ENCODE assay signal across 23 cellular contexts in genomic region chr3:101362408-101362807, GRCh38. TPM values are rescaled to one million over a fixed set of nuclear protein-coding genes. Genes with fewer than 3 reads are reported as not detected.
DNase-seq lines count a peak whose midpoint lies in the region; ATAC-seq, FAIRE-seq and TF ChIP-seq lines count a peak whose summit lies in the region.
"Had no signal": no experiment of that assay in that cellular context is flagged by ENCODE, and none has a peak within 500 bp of the region (broad histone marks: within the 10 kb centered on the region; RNA-seq: fewer than 3 reads in every experiment).

No MANE protein-coding gene starts in this region.

- TSS peak; percentile 48 for BruUV-seq in GM12878 (replicated peaks; lab: Mats Ljungman, UMichigan)

- H3K36me3 Mint-ChIP-seq in activated CD4-positive, alpha-beta T cell treated with anti-CD3 and anti-CD28 coated beads for 36 hours (ENCODE audit: low read depth), result peaks cover 19% of the 10 kb centered on the region
- peaks cover 28% of the 10 kb centered on the region for H3K36me3 Mint-ChIP-seq in endodermal cell (ENCODE audit: low read depth)

- no peak for FAIRE-seq in GM12878 (lab: Jason Lieb, UNC)
- FAIRE-seq: A549, GM12892, GM19239 had no signal

- intact Hi-C loops in GM12878 (cut with micrococcal nuclease; ENCODE audit: unreplicated experiment), result no loop called here
- intact Hi-C loops in activated CD4-positive, alpha-beta T cell treated with anti-CD3 and anti-CD28 coated beads for 36 hours (cut with DNase I, micrococcal nuclease), result no loop called here

- H3K4me3 Mint-ChIP-seq in activated CD4-positive, alpha-beta T cell treated with anti-CD3 and anti-CD28 coated beads for 36 hours, result no peak overlapping the region
- H3K4me3 Mint-ChIP-seq in endodermal cell, result no peak overlapping the region
- H3K4me3 Mint-ChIP-seq: CD4-positive, alpha-beta memory T cell; GM23338; H9 had no signal

- H3K9ac ChIP-seq in GM12878 (ENCODE audit: control insufficient read depth, insufficient read depth, low read length), result no peak overlapping the region
- no peak overlapping the region for H3K9ac ChIP-seq in endodermal cell (ENCODE audit: extremely low read depth, low read length, poor library complexity, severe bottlenecking)

- no peak overlapping the region for H3K27ac Mint-ChIP-seq in activated CD4-positive, alpha-beta T cell treated with anti-CD3 and anti-CD28 coated beads for 36 hours
- H3K27ac Mint-ChIP-seq in endodermal cell, result no peak overlapping the region
- H3K27ac Mint-ChIP-seq: GM23338, H9 had no signal

- WGBS in GM12878 (ENCODE audit: insufficient coverage, insufficient replicate concordance, low lambda C conversion rate, missing lambda C conversion rate), result 100% methylated on average over 2 of the region's 2 CpGs
- WGBS in endodermal cell (ENCODE audit: insufficient coverage in 1 of 2, insufficient read length in 1 of 2), 2 experiments, result 97% methylated on average over 2 of the region's 2 CpGs; no CpG with 5 or more reads in 1 of the 2 experiments

- TF ChIP-seq CTCF in HEK293 (tag by site-specific recombination; IDR thresholded peaks at IDR 0.05) (no peak), GM12878 (IDR thresholded peaks at IDR 0.05 in 2 of 3, conservative IDR thresholded peaks at IDR 0.05 in 1 of 3; ENCODE audit: control insufficient read depth in 2 of 3, extremely low read depth in 1 of 3, insufficient read depth in 1 of 3, low read depth in 3 of 3, low read length in 3 of 3) (no peak), GM13977 (IDR thresholded peaks at IDR 0.05; ENCODE audit: extremely low read depth, insufficient read depth, missing control alignments) (no peak), endodermal cell (conservative IDR thresholded peaks at IDR 0.05) (no peak)

- no peaks in the 10 kb centered on the region for H3K9me3 ChIP-seq in HEK293 (ENCODE audit: control insufficient read depth, insufficient read depth, low read depth, low read length)
- H3K9me3 ChIP-seq in GM12878 (replicated peaks; ENCODE audit: control insufficient read depth, insufficient read depth, low read length), result peaks cover 3% of the 10 kb centered on the region; the same call in 2 of the 3 replicates
- H3K9me3 ChIP-seq in endodermal cell (ENCODE audit: control insufficient read depth, low read length), result peaks cover 15% of the 10 kb centered on the region

- no peak for TF ChIP-seq EP300 in GM12878 (IDR thresholded peaks at IDR 0.05; ENCODE audit: borderline replicate concordance in 1 of 2, control insufficient read depth in 1 of 2, low read depth in 2 of 2, low read length in 2 of 2)

- CTCF ChIA-PET in HEK293 (lab: Yijun Ruan, JAX) (no interaction called here), GM12878 (lab: Yijun Ruan, JAX) (no interaction called here)
- CTCF ChIA-PET in activated CD4-positive, alpha-beta T cell treated with anti-CD3 and anti-CD28 coated beads for 36 hours (lab: Charles Lee), result no interaction called here

- ATAC-seq in GM12878, result no peak
- no peak for ATAC-seq in activated CD4-positive, alpha-beta T cell treated with anti-CD3 and anti-CD28 coated beads for 36 hours
- ATAC-seq: A549, GM23338 had no signal

- H3K4me1 ChIP-seq in HEK293 (ENCODE audit: control insufficient read depth, insufficient read depth, low read length) (no peaks in the 10 kb centered on the region), GM12878 (ENCODE audit: control insufficient read depth, insufficient read depth, low read length) (no peaks in the 10 kb centered on the region), endodermal cell (ENCODE audit: control insufficient read depth, insufficient read depth, low read length) (no peaks in the 10 kb centered on the region)
- H3K4me1 ChIP-seq: A549 had no signal

- no peak overlapping the region for H2AFZ ChIP-seq in GM12878 (ENCODE audit: control insufficient read depth, low read depth, low read length)
- H2AFZ ChIP-seq: GM23338 had no signal

- TF ChIP-seq POLR2A in GM12878 (IDR thresholded peaks at IDR 0.05; ENCODE audit: low read depth, low read length), result no peak

- SMC1A ChIA-PET in GM12878 (lab: Charles Lee; ENCODE audit: uncharacterized antibody, unreplicated experiment), result no interaction called here

- POLR2A ChIA-PET in HEK293 (lab: Yijun Ruan, JAX), result no interaction called here
- POLR2A ChIA-PET in GM12878 (lab: Charles Lee), result no interaction called here
- POLR2A ChIA-PET in activated CD4-positive, alpha-beta T cell treated with anti-CD3 and anti-CD28 coated beads for 36 hours (lab: Charles Lee), result no interaction called here

- H3K27me3 ChIP-seq in GM12878 (replicated peaks in 1 of 2; ENCODE audit: control insufficient read depth in 2 of 2, insufficient read depth in 2 of 2, low read length in 1 of 2) (no peaks in the 10 kb centered on the region), endodermal cell (ENCODE audit: control insufficient read depth, insufficient read depth, low read length, poor library complexity, severe bottlenecking) (no peaks in the 10 kb centered on the region)

- H4K20me1 ChIP-seq in GM12878 (ENCODE audit: control insufficient read depth, insufficient read depth), result no peaks in the 10 kb centered on the region

- no peaks in the 10 kb centered on the region for H3K79me2 ChIP-seq in GM12878 (ENCODE audit: control insufficient read depth, insufficient read depth, low read length)

- H3K9me3 Mint-ChIP-seq in activated CD4-positive, alpha-beta T cell treated with anti-CD3 and anti-CD28 coated beads for 36 hours (ENCODE audit: low read depth), result peaks cover 6% of the 10 kb centered on the region
- H3K9me3 Mint-ChIP-seq in endodermal cell, result no peaks in the 10 kb centered on the region
- H3K9me3 Mint-ChIP-seq: CD4-positive, alpha-beta memory T cell; H9 had no signal

- H3K36me3 ChIP-seq in HEK293 (ENCODE audit: control insufficient read depth in 2 of 2, insufficient read depth in 1 of 2, low read length in 2 of 2) (peaks cover 0 to 9% of the 10 kb centered on the region in 2 experiments; a peak in 1 of 3 replicates), GM12878 (ENCODE audit: control insufficient read depth in 2 of 2, insufficient read depth in 2 of 2, low read length in 1 of 2) (no peaks in the 10 kb centered on the region), endodermal cell (ENCODE audit: control insufficient read depth, insufficient read depth, low read length) (peaks cover 14% of the 10 kb centered on the region)

- peak; percentile 72 for DNase-seq in NCI-H82 (lab: John Stamatoyannopoulos, UW)
- no peak for DNase-seq in GM12878 (ENCODE audit: low read depth, low spot score)
- DNase-seq in GM13977 (ENCODE audit: low spot score), result no peak
- no peak for DNase-seq in activated CD4-positive, alpha-beta T cell treated with anti-CD3 and anti-CD28 coated beads for 36 hours
- no peak for DNase-seq in endodermal cell
- DNase-seq: 8988T; ACHN; AML-193; C1 segment of cervical spinal cord; Calu3; CD4-positive, alpha-beta memory T cell; COR-L47; DMS53; DMS79 treated with DMSO at 0.1 percent for 48 hours; GF-D8; H9 had no signal

- no peak overlapping the region for H3K27ac ChIP-seq in HEK293 (ENCODE audit: extremely low read depth, low read depth, low read length)
- H3K27ac ChIP-seq in GM12878 (ENCODE audit: control insufficient read depth, insufficient read depth), result no peak overlapping the region
- H3K27ac ChIP-seq in endodermal cell (ENCODE audit: low read depth, low read length), result no peak overlapping the region
- H3K27ac ChIP-seq: A549 had no signal

- in situ Hi-C loops in GM12878 (cut with MboI) (no loop called here), GM13977 (cut with MboI; ENCODE audit: low pct_unique_long_range_greater_than_20kb, low sequenced_read_pairs, unreplicated experiment) (no loop called here)

- no peak for TF ChIP-seq RAD21 in GM12878 (IDR thresholded peaks at IDR 0.05; ENCODE audit: insufficient read depth, low read depth, low read length)

- H3K4me3 ChIP-seq in HEK293 (ENCODE audit: low read depth, low read length), result no peak overlapping the region
- no peak overlapping the region for H3K4me3 ChIP-seq in GM12878
- H3K4me3 ChIP-seq in endodermal cell (ENCODE audit: low read length), result no peak overlapping the region
- H3K4me3 ChIP-seq: A549, GM23338 had no signal

- RAD21 ChIA-PET in GM12878 (lab: Charles Lee; ENCODE audit: unreplicated experiment), result no interaction called here

- no peaks in the 10 kb centered on the region for H3K27me3 Mint-ChIP-seq in activated CD4-positive, alpha-beta T cell treated with anti-CD3 and anti-CD28 coated beads for 36 hours
- H3K27me3 Mint-ChIP-seq in endodermal cell (ENCODE audit: insufficient read depth), result no peaks in the 10 kb centered on the region
- H3K27me3 Mint-ChIP-seq: CD4-positive, alpha-beta memory T cell had no signal

- H3K4me2 ChIP-seq in GM12878 (ENCODE audit: control insufficient read depth, insufficient read depth), result no peak overlapping the region
- H3K4me2 ChIP-seq: A549, GM23338 had no signal

- H3K4me1 Mint-ChIP-seq in activated CD4-positive, alpha-beta T cell treated with anti-CD3 and anti-CD28 coated beads for 36 hours, result no peaks in the 10 kb centered on the region
- no peaks in the 10 kb centered on the region for H3K4me1 Mint-ChIP-seq in endodermal cell
- H3K4me1 Mint-ChIP-seq: GM23338, H9 had no signal

TF ChIP-seq in HEK293, 187 proteins besides CTCF, POLR2A, EP300 and RAD21 (continues in another document):
- TF ChIP-seq ZNF335 (tag by site-specific recombination; conservative IDR thresholded peaks at IDR 0.05), result 0 out of 2 replicates have a peak, but pooled peaks have one; percentile 22

TF ChIP-seq in GM12878, 131 proteins besides CTCF, POLR2A, EP300 and RAD21 (continues in another document):
- TF ChIP-seq MXI1 (IDR thresholded peaks at IDR 0.05; ENCODE audit: low read depth, low read length), result no peak
- TF ChIP-seq IRF4 (IDR thresholded peaks at IDR 0.05; ENCODE audit: low read depth, low read length), result no peak

RNA-seq across cellular contexts. Expression of gene IMPG2, which starts 42.0 kb away (rescaled TPM):
- total RNA-seq in GM12878 (2013; cell fraction: nucleolus; rRNA removed), result 0.96 and 1.0 TPM in 2 replicates
- total RNA-seq in GM12878 (2014; rRNA removed) (0.16 and 0.17 TPM in 2 replicates), GM12878 (2014; rRNA removed; fragmentation: Illumina TruSeq; extraction: Trizol) (0.13 and 0.14 TPM in 2 replicates), GM12878 (2021) (0.11 and 0.13 TPM in 2 replicates), endodermal cell (under 1 TPM; 0.18 to 0.26 TPM)
- polyA plus RNA-seq in GM12878 (2011; ENCODE audit: low read depth), result 0.07 TPM
- polyA plus RNA-seq in GM12878 (2011; rRNA removed) (0.10 and 0.20 TPM in 2 replicates), GM12878 (2014; fragmentation: Illumina TruSeq; extraction: Trizol) (0.10 TPM in 2 replicates), GM12878 (2014; fragmentation: Nextera tagmentation; extraction: Ambion mirVana) (under 1 TPM in 1 of 2 experiments, not detected in 1; under 0.01 TPM), GM12878 (2014; rRNA removed) (0.05 and 0.14 TPM in 2 replicates), GM12878 (2016; fragmentation: Nextera tagmentation; extraction: Ambion mirVana) (not detected)
- 0.03 and 0.04 TPM in 2 replicates for polyA plus RNA-seq in GM12878 (2011; cell fraction: cytosol; rRNA removed)
- 0.20 and 0.37 TPM in 2 replicates for polyA plus RNA-seq in GM12878 (2011; cell fraction: nucleus; rRNA removed)
- 0.06 and 0.07 TPM in 2 replicates for polyA plus RNA-seq in GM12878 (2012)
- 0.10 and 0.29 TPM in 2 replicates for polyA minus RNA-seq in GM12878 (2011; rRNA and poly(A)+ RNA removed)
- polyA minus RNA-seq in GM12878 (2011; cell fraction: cytosol; rRNA and poly(A)+ RNA removed), result not detected in 2 replicates
- polyA minus RNA-seq in GM12878 (2011; cell fraction: nucleus; rRNA and poly(A)+ RNA removed), result 0.48 TPM in 2 replicates
- under 1 TPM; 0.12 to 0.14 TPM for total RNA-seq in activated CD4-positive, alpha-beta T cell treated with anti-CD3 and anti-CD28 coated beads for 36 hours
- polyA plus RNA-seq in endodermal cell (2013, experiment 1 of 2), result 0.18 TPM
- 0.12 TPM for polyA plus RNA-seq in endodermal cell (2013, experiment 2 of 2)
- total RNA-seq: Daoy, G401, GM23338 had no signal
- polyA plus RNA-seq: GM23338 had no signal
